Comparison of ENCODE assay signal across 12 cellular contexts in genomic region chr2:100365434-100365833, GRCh38. TPM values are rescaled to one million over a fixed set of nuclear protein-coding genes. Genes with fewer than 3 reads are reported as not detected.
DNase-seq lines count a peak whose midpoint lies in the region; ATAC-seq, FAIRE-seq and TF ChIP-seq lines count a peak whose summit lies in the region.
"Had no signal": no experiment of that assay in that cellular context is flagged by ENCODE, and none has a peak within 500 bp of the region (broad histone marks: within the 10 kb centered on the region; RNA-seq: fewer than 3 reads in every experiment).

No MANE protein-coding gene starts in this region.

- no peaks in the 10 kb centered on the region for H4K20me1 ChIP-seq in PC-3 (ENCODE audit: low read length)

- BruUV-seq in PC-3 (replicated peaks; lab: Mats Ljungman, UMichigan) = no TSS peak

- WGBS in esophagus muscularis mucosa = 18% methylated on average over 3 of the region's 3 CpGs

- H3K9me2 ChIP-seq in PC-3 (replicated peaks; ENCODE audit: low read length) = no peaks in the 10 kb centered on the region

- no peak for FAIRE-seq in kidney (lab: Jason Lieb, UNC)
- FAIRE-seq: H54 had no signal

- H3K4me3 ChIP-seq in PC-3 (ENCODE audit: low read length) (no peak overlapping the region), esophagus muscularis mucosa (no peak overlapping the region), kidney (ENCODE audit: low read length in 2 of 2) (no peak overlapping the region)
- H3K4me3 ChIP-seq: left lung had no signal

- TF ChIP-seq CTCF in PC-3 (conservative IDR thresholded peaks at IDR 0.05; ENCODE audit: low read depth, low read length) = no peak
- no peak for TF ChIP-seq CTCF in esophagus muscularis mucosa (IDR thresholded peaks at IDR 0.05)
- TF ChIP-seq CTCF in kidney (IDR thresholded peaks at IDR 0.05; ENCODE audit: borderline replicate concordance, extremely low read depth, insufficient read depth) = no peak

- H3K36me3 ChIP-seq in PC-3 (ENCODE audit: low read depth, low read length) (no peaks in the 10 kb centered on the region), esophagus muscularis mucosa (no peaks in the 10 kb centered on the region), kidney (ENCODE audit: control insufficient read depth in 1 of 2, insufficient read depth in 2 of 2, low read length in 2 of 2) (no peaks in the 10 kb centered on the region)
- H3K36me3 ChIP-seq: left lung had no signal

- ATAC-seq in PC-3 = no peak
- ATAC-seq in HG03354 (IDR thresholded peaks at IDR 0.05; ENCODE audit: poor library complexity, severe bottlenecking, unreplicated experiment) = no peak
- ATAC-seq: activated CD8-positive, alpha-beta memory T cell treated with anti-CD3 and anti-CD28 coated beads, Interleukin-2, amount 10 ng/mL, durations not matched to agents 7 days and 5 days; left lung had no signal

- no peaks in the 10 kb centered on the region for H3F3A ChIP-seq in PC-3 (ENCODE audit: low read length, unreplicated experiment)

- POLR2A ChIA-PET in PC-3 (lab: Charles Lee; ENCODE audit: unreplicated experiment) = no interaction called here

- H3K4me2 ChIP-seq in PC-3 (ENCODE audit: low read length) = no peak overlapping the region

- no peak overlapping the region for H3K9ac ChIP-seq in PC-3 (ENCODE audit: low read length)
- H3K9ac ChIP-seq in kidney (ENCODE audit: low read length in 2 of 2) = no peak overlapping the region

- CTCF ChIA-PET in PC-3 (lab: Charles Lee) = interaction anchor here (0.7 kb wide), 1 partner anchor 1956 kb away, joined by 3 read pairs; no protein-coding TSS in a partner anchor

- H3K4me1 ChIP-seq in PC-3 (ENCODE audit: insufficient read depth, low read length) (no peaks in the 10 kb centered on the region), esophagus muscularis mucosa (peaks cover 4 to 19% (median 16%) of the 10 kb centered on the region in 4 donors), kidney (ENCODE audit: control insufficient read depth in 1 of 2, insufficient read depth in 1 of 2, low read depth in 1 of 2, low read length in 2 of 2) (no peaks in the 10 kb centered on the region)
- H3K4me1 ChIP-seq: left lung had no signal

- H3K9me3 ChIP-seq in PC-3 (ENCODE audit: low read length) (peaks cover under 1% of the 10 kb centered on the region; the same call in 1 of the 2 replicates), esophagus muscularis mucosa (peaks cover 0 to 14% (median 6%) of the 10 kb centered on the region in 4 donors), kidney (ENCODE audit: control insufficient read depth in 1 of 2, low read length in 2 of 2) (peaks cover 0 to 17% of the 10 kb centered on the region in 2 donors)

- intact Hi-C loops in PC-3 (cut with micrococcal nuclease) (no loop called here), esophagus muscularis mucosa (cut with DNase I) (no loop called here), kidney (cut with DNase I) (no loop called here)

- H3K79me2 ChIP-seq in PC-3 (ENCODE audit: low read length) = no peaks in the 10 kb centered on the region

- no peak overlapping the region for H2AFZ ChIP-seq in PC-3 (ENCODE audit: low read length)

- DNase-seq in HS-5 (ENCODE audit: low read depth) (peak; percentile 95), PC-3 (peak; percentile 87), esophagus muscularis mucosa (ENCODE audit: extremely low spot score) (no peak), stromal cell of bone marrow (ENCODE audit: low read depth) (peak; percentile 36), foreskin melanocyte (no peak), kidney (no peak)
- DNase-seq: activated CD8-positive, alpha-beta memory T cell treated with anti-CD3 and anti-CD28 coated beads, Interleukin-2, amount 10 ng/mL, durations not matched to agents 7 days and 5 days; cortex of kidney; KBM-7 had no signal

- TF ChIP-seq EP300 in esophagus muscularis mucosa (IDR thresholded peaks at IDR 0.05) = no peak

- no peaks in the 10 kb centered on the region for H3K27me3 ChIP-seq in PC-3 (ENCODE audit: low read length)
- H3K27me3 ChIP-seq in esophagus muscularis mucosa = no peaks in the 10 kb centered on the region
- H3K27me3 ChIP-seq: left lung had no signal

- no peak overlapping the region for H3K27ac ChIP-seq in PC-3 (ENCODE audit: low read length)
- peak overlapping the region in 3 of 4 donors; percentile 20 to 69 (median 41) for H3K27ac ChIP-seq in esophagus muscularis mucosa (replicated peaks in 1 of 4)
- H3K27ac ChIP-seq in kidney (ENCODE audit: low read depth in 2 of 2, low read length in 2 of 2) = no peak overlapping the region
- H3K27ac ChIP-seq: left lung had no signal

- TF ChIP-seq POLR2A in esophagus muscularis mucosa (IDR thresholded peaks at IDR 0.05; ENCODE audit: low read depth) = no peak

RNA-seq across cellular contexts. Expression of gene LONRF2, which starts 43.1 kb away (rescaled TPM):
- total RNA-seq in PC-3 (2014; rRNA removed) (1.1 and 1.3 TPM in 2 replicates), esophagus muscularis mucosa (10 to 100 TPM; 33.6 to 45.1 (median 39.5) TPM), kidney (6.3 TPM)
- polyA plus RNA-seq in kidney (ENCODE audit: insufficient read depth, low read depth, low replicate concordance) = 1.1 TPM

RNA-seq across cellular contexts. Expression of gene CHST10, which starts 52.0 kb away (rescaled TPM):
- total RNA-seq in PC-3 (2014; rRNA removed) = 13.4 and 17.8 TPM in 2 replicates
- total RNA-seq in esophagus muscularis mucosa = 10 to 100 TPM; 10.8 to 17.0 (median 13.5) TPM
- total RNA-seq in kidney = 7.1 TPM
- polyA plus RNA-seq in kidney (ENCODE audit: insufficient read depth, low read depth, low replicate concordance) = 6.2 TPM

Comparison
In these comparisons a context has a peak if more than half of its experiments do, and no peak if none do; other contexts are left out.
1. DNase-seq: peak in HS-5 (single experiment), PC-3 (single experiment) and stromal cell of bone marrow (single experiment); none in esophagus muscularis mucosa (single experiment), foreskin melanocyte (single experiment) and kidney (single experiment).
2. H3K27ac ChIP-seq: peak in esophagus muscularis mucosa (3 of 4); none in PC-3 (single experiment) and kidney (0 of 2).